In the genomic region with DNA sequence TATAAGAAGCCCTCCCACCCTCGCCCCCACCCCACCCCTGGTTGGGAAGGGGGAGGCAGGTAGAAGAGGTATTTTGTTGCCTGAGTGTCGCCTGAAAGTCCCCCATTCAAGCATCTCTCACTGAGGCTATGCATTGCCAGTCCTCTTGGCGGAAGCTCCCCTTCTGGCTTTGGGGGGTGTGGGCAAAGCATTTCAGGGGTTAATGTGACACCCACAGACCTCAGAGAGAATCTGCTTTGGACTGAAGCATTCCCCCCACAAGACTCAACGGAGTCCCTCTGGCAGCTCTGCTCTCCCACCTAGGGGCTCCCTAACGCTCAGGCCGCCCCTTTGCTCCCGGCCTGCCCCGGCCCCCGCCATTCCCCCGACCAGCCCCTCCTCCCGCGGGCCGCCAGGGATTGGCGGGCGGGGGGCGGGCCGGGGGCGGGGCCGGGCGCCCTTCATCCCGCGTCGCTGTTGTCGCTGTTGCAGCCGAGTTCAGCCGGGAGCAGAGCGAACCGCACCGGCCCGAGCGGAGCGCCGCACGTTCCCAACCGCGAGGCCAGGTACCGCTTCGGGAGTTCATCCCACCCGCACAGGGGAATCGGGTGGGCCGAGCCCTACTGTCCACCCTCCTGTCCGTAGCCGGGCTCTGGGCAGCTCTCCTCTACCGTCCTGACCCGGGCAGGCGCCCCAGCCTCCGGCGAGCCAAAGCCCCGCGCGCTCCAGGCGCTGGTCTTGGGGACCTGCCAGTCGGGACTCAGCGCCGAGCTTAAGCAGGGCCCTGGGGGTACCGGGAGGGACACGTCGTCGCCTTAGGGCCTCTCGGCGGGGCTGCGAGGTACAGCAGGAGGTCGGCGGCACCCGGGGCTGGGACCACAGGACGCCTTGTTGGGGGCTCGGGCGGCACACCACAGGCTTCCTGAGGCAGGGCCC, we compare ENCODE assay signal across 8 cellular contexts. TPM values are rescaled to one million over a fixed set of nuclear protein-coding genes. Genes with fewer than 3 reads are reported as not detected.
DNase-seq lines count a peak whose midpoint lies in the region; ATAC-seq and TF ChIP-seq lines count a peak whose summit lies in the region.

A gene (plus strand): TSS at position 468 of the 915 bp plus-strand sequence. CDS start 8,929 bp downstream, outside the sequence.

- 2% methylated on average over 47 of the region's 68 CpGs for WGBS in mesenchymal stem cell

- H3K4me1 Mint-ChIP-seq in CD4-positive, alpha-beta T cell (ENCODE audit: low read depth): no peaks in the 10 kb centered on the region
- peaks cover 6% of the 10 kb centered on the region for H3K4me1 Mint-ChIP-seq in dendritic cell treated with granulocyte-macrophage colony-stimulating factor and Interleukin-4, amounts not matched to agents 40 ng/mL and 50 ng/mL, for 4 days (ENCODE audit: low read depth)

- no peaks in the 10 kb centered on the region for H3K79me1 ChIP-seq in mesenchymal stem cell (replicated peaks; ENCODE audit: low read length, poor library complexity, severe bottlenecking)

- H3K27ac Mint-ChIP-seq in CD4-positive, alpha-beta T cell: no peak within 1 kb of the TSS
- H3K27ac Mint-ChIP-seq in dendritic cell treated with granulocyte-macrophage colony-stimulating factor and Interleukin-4, amounts not matched to agents 40 ng/mL and 50 ng/mL, for 4 days: no peak within 1 kb of the TSS

- peak; percentile 62 for ATAC-seq in CD4-positive, alpha-beta T cell (ENCODE audit: poor library complexity)

- H4K91ac ChIP-seq in mesenchymal stem cell (ENCODE audit: low read length): no peak within 1 kb of the TSS

- CTCF ChIA-PET in CD4-positive, alpha-beta T cell (lab: Charles Lee): interaction anchor here (1.7 kb wide), 1 partner anchor 10 kb away, joined by 5 read pairs; no protein-coding TSS in a partner anchor

- peak within 1 kb of the TSS in 1 of 2 experiments; percentile 6 for H2BK12ac ChIP-seq in mesenchymal stem cell (ENCODE audit: low read length in 2 of 2)

- no peak for TF ChIP-seq CTCF in CD4-positive, alpha-beta T cell (IDR thresholded peaks at IDR 0.05)
- no peak for TF ChIP-seq CTCF in vagina (IDR thresholded peaks at IDR 0.05)

- no peak within 1 kb of the TSS for H2AFZ ChIP-seq in mesenchymal stem cell (ENCODE audit: low read depth, low read length)

- no peak within 1 kb of the TSS for H3K23ac ChIP-seq in mesenchymal stem cell (ENCODE audit: low read length in 2 of 2)

- POLR2A ChIA-PET in CD4-positive, alpha-beta T cell (lab: Charles Lee): interaction anchor here (0.6 to 1.0 kb wide), 2 partner anchors 11 to 941 kb away, joined by 3 to 4 read pairs; no protein-coding TSS in a partner anchor

- H3K36me3 Mint-ChIP-seq in CD4-positive, alpha-beta T cell (ENCODE audit: low read depth): no peaks in the 10 kb centered on the region
- no peaks in the 10 kb centered on the region for H3K36me3 Mint-ChIP-seq in dendritic cell treated with granulocyte-macrophage colony-stimulating factor and Interleukin-4, amounts not matched to agents 40 ng/mL and 50 ng/mL, for 4 days (ENCODE audit: low read depth)

- peak within 1 kb of the TSS; percentile 25 for H3K4me3 Mint-ChIP-seq in CD4-positive, alpha-beta T cell
- peak within 1 kb of the TSS; percentile 14 for H3K4me3 Mint-ChIP-seq in dendritic cell treated with granulocyte-macrophage colony-stimulating factor and Interleukin-4, amounts not matched to agents 40 ng/mL and 50 ng/mL, for 4 days

- intact Hi-C loops in CD4-positive, alpha-beta T cell (cut with DNase I, micrococcal nuclease): no loop called here
- intact Hi-C loops in dendritic cell treated with granulocyte-macrophage colony-stimulating factor and Interleukin-4, amounts not matched to agents 40 ng/mL and 50 ng/mL, for 4 days (cut with micrococcal nuclease): no loop called here
- intact Hi-C loops in vagina (cut with DNase I): no loop called here

- no peak within 1 kb of the TSS for H2AK5ac ChIP-seq in mesenchymal stem cell (ENCODE audit: low read length, severe bottlenecking)

- H2BK15ac ChIP-seq in mesenchymal stem cell (ENCODE audit: low read depth, poor library complexity, severe bottlenecking): peak within 1 kb of the TSS; percentile 3

- H3K9ac ChIP-seq in mesenchymal stem cell (ENCODE audit: low read length): no peak within 1 kb of the TSS

- H3K27me3 ChIP-seq in CD4-positive, alpha-beta T cell (ENCODE audit: control insufficient read depth, insufficient read depth, low read length): peaks cover 63% of the 10 kb centered on the region
- peaks cover 72 to 82% of the 10 kb centered on the region in 2 experiments for H3K27me3 ChIP-seq in mesenchymal stem cell (ENCODE audit: control insufficient read depth in 1 of 2, insufficient read depth in 1 of 2, low read length in 2 of 2)
- peaks cover 9% of the 10 kb centered on the region for H3K27me3 ChIP-seq in vagina

- no peaks in the 10 kb centered on the region for H3K9me3 ChIP-seq in CD4-positive, alpha-beta T cell (ENCODE audit: control insufficient read depth, low read length)
- H3K9me3 ChIP-seq in mesenchymal stem cell (ENCODE audit: control insufficient read depth, low read length): no peaks in the 10 kb centered on the region
- no peaks in the 10 kb centered on the region for H3K9me3 ChIP-seq in vagina

- no peak within 1 kb of the TSS for H3K4ac ChIP-seq in mesenchymal stem cell (ENCODE audit: low read depth in 1 of 2, low read length in 2 of 2)

- H3K27me3 Mint-ChIP-seq in CD4-positive, alpha-beta T cell: peaks cover 56% of the 10 kb centered on the region
- peaks cover 82% of the 10 kb centered on the region for H3K27me3 Mint-ChIP-seq in dendritic cell treated with granulocyte-macrophage colony-stimulating factor and Interleukin-4, amounts not matched to agents 40 ng/mL and 50 ng/mL, for 4 days

- DNase-seq in CD4-positive, alpha-beta T cell: peak in 2 of 10 experiments; percentile 15 to 36
- DNase-seq in NCI-H2171 treated with DMSO at 0.1 percent for 48 hours (lab: John Stamatoyannopoulos, UW) (peak; percentile 27), mesenchymal stem cell (no peak), vagina (ENCODE audit: extremely low spot score in 2 of 2) (no peak), NCI-H446 (lab: John Stamatoyannopoulos, UW) (no peak), NCI-H2107 treated with DMSO at 0.1 percent for 48 hours (lab: John Stamatoyannopoulos, UW; ENCODE audit: unreplicated experiment) (no peak), UCSD-AML1 (lab: John Stamatoyannopoulos, UW; ENCODE audit: unreplicated experiment) (no peak)

- peak within 1 kb of the TSS; percentile 46 for H4K8ac ChIP-seq in mesenchymal stem cell (ENCODE audit: low read length)

- H3K4me1 ChIP-seq in mesenchymal stem cell (ENCODE audit: control insufficient read depth, insufficient read depth, low read depth, low read length) (peaks cover 22% of the 10 kb centered on the region), vagina (peaks cover 17% of the 10 kb centered on the region)

- no peaks in the 10 kb centered on the region for H3K36me3 ChIP-seq in mesenchymal stem cell (ENCODE audit: control insufficient read depth in 1 of 2, insufficient read depth in 2 of 2, low read depth in 1 of 2, low read length in 2 of 2)
- no peaks in the 10 kb centered on the region for H3K36me3 ChIP-seq in vagina

- TF ChIP-seq POLR2A in vagina (IDR thresholded peaks at IDR 0.05): no peak

- no peak within 1 kb of the TSS for H2BK120ac ChIP-seq in mesenchymal stem cell (ENCODE audit: low read depth, low read length)

- H3K14ac ChIP-seq in mesenchymal stem cell (ENCODE audit: low read length in 2 of 2): no peak within 1 kb of the TSS

- H3K4me2 ChIP-seq in mesenchymal stem cell (ENCODE audit: low read length, poor library complexity, severe bottlenecking): peak within 1 kb of the TSS; percentile 85

- H3K4me3 ChIP-seq in mesenchymal stem cell (ENCODE audit: insufficient read depth in 1 of 2, low read depth in 1 of 2, low read length in 2 of 2): peak within 1 kb of the TSS in 1 of 2 experiments; percentile 54
- peak within 1 kb of the TSS; percentile 30 to 40 for H3K4me3 ChIP-seq in vagina

- H3K27ac ChIP-seq in CD4-positive, alpha-beta T cell (ENCODE audit: low read depth, low read length): no peak within 1 kb of the TSS
- H3K27ac ChIP-seq in mesenchymal stem cell (ENCODE audit: low read length, poor library complexity, severe bottlenecking) (no peak within 1 kb of the TSS), vagina (no peak within 1 kb of the TSS)

- peak within 1 kb of the TSS; percentile 14 to 19 for H3K18ac ChIP-seq in mesenchymal stem cell (ENCODE audit: low read depth in 1 of 2, low read length in 2 of 2)

- no peak within 1 kb of the TSS for H2BK5ac ChIP-seq in mesenchymal stem cell (ENCODE audit: low read depth, low read length, poor library complexity, severe bottlenecking)

- no peaks in the 10 kb centered on the region for H3K9me3 Mint-ChIP-seq in CD4-positive, alpha-beta T cell
- H3K9me3 Mint-ChIP-seq in dendritic cell treated with granulocyte-macrophage colony-stimulating factor and Interleukin-4, amounts not matched to agents 40 ng/mL and 50 ng/mL, for 4 days: no peaks in the 10 kb centered on the region

RNA-seq across cellular contexts. Expression of the gene that starts here (rescaled TPM):
- total RNA-seq in CD4-positive, alpha-beta T cell: 1 to 10 TPM; 1.0 to 1.1 TPM
- polyA plus RNA-seq in mesenchymal stem cell (2013, experiment 1 of 2): 0.01 TPM
- 0.03 TPM for polyA plus RNA-seq in mesenchymal stem cell (2013, experiment 2 of 2)
- total RNA-seq in vagina: 2.0 TPM
